ENCODE assay signal across 19 cellular contexts in genomic region chr17:32861979-32862378, GRCh38. TPM values are rescaled to one million over a fixed set of nuclear protein-coding genes. Genes with fewer than 3 reads are reported as not detected.
DNase-seq lines count a peak whose midpoint lies in the region; ATAC-seq, FAIRE-seq and TF ChIP-seq lines count a peak whose summit lies in the region.
"Had no signal": no experiment of that assay in that cellular context is flagged by ENCODE, and none has a peak within 500 bp of the region (broad histone marks: within the 10 kb centered on the region; RNA-seq: fewer than 3 reads in every experiment).

No MANE protein-coding gene starts in this region.

- peak overlapping the region; percentile 19; the same call in 1 of the 2 replicates for H3K4me2 ChIP-seq in K562 (ENCODE audit: insufficient read depth, low read length)
- H3K4me2 ChIP-seq: BLaER1 had no signal

- H3K27ac ChIP-seq in cardiac muscle cell (peak overlapping the region; percentile 14), K562 (ENCODE audit: extremely low read depth, low read depth, low read length) (peak overlapping the region; percentile 47; the same call in 1 of the 3 replicates), upper lobe of left lung (no peak overlapping the region)
- H3K27ac ChIP-seq: BLaER1, GM23248 had no signal

- CTCF ChIA-PET in K562 (lab: Yijun Ruan, JAX; ENCODE audit: low intra/inter-chr PET ratio): no interaction called here

- 5% methylated on average over 4 of the region's 4 CpGs for WGBS in K562 (ENCODE audit: insufficient coverage, low coverage, missing lambda C conversion rate)
- WGBS in upper lobe of left lung, 2 donors: 82 to 86% methylated on average over 4 of the region's 4 CpGs

- H2AFZ ChIP-seq in K562 (ENCODE audit: low read depth, low read length): no peak overlapping the region
- H2AFZ ChIP-seq: GM23248 had no signal

- TF ChIP-seq CTCF in cardiac muscle cell (IDR thresholded peaks at IDR 0.05; ENCODE audit: low read depth, low read length): no peak
- no peak for TF ChIP-seq CTCF in K562 (IDR thresholded peaks at IDR 0.05 in 2 of 3, conservative IDR thresholded peaks at IDR 0.05 in 1 of 3; ENCODE audit: insufficient read depth in 2 of 3, low read depth in 1 of 3, low read length in 3 of 3)
- no peak for TF ChIP-seq CTCF in mucosa of descending colon (IDR thresholded peaks at IDR 0.05)
- no peak for TF ChIP-seq CTCF in upper lobe of left lung (IDR thresholded peaks at IDR 0.05)

- H3K9me1 ChIP-seq in K562 (ENCODE audit: control insufficient read depth, insufficient read depth, low read length): no peaks in the 10 kb centered on the region

- no peaks in the 10 kb centered on the region for H4K20me1 ChIP-seq in K562 (replicated peaks; ENCODE audit: control insufficient read depth, insufficient read depth, low read length)
- H4K20me1 ChIP-seq: BLaER1 had no signal

- H3K4me1 ChIP-seq in cardiac muscle cell (ENCODE audit: low read depth) (peaks cover 30% of the 10 kb centered on the region), K562 (replicated peaks in 1 of 2; ENCODE audit: control insufficient read depth in 2 of 2, insufficient read depth in 2 of 2, low read length in 2 of 2) (peaks cover 16 to 58% of the 10 kb centered on the region in 2 experiments), mucosa of descending colon (ENCODE audit: low read depth) (peaks cover 18% of the 10 kb centered on the region), upper lobe of left lung (peaks cover 0 to 9% (median 0%) of the 10 kb centered on the region in 4 donors)
- H3K4me1 ChIP-seq: BLaER1 had no signal

- BruUV-seq in K562 (replicated peaks; lab: Mats Ljungman, UMichigan): no TSS peak

- DNase-seq in cardiac muscle cell (ENCODE audit: low read depth in 1 of 2, low spot score in 1 of 2) (no peak), cardiac septum (ENCODE audit: low spot score) (no peak), HT1080 (ENCODE audit: low read depth) (peak; percentile 9), K562 (ENCODE audit: extremely low read depth in 1 of 4, low spot score in 3 of 4) (peak in 1 of 4 experiments; percentile 52), mucosa of descending colon (no peak), NCI-H2227 treated with DMSO at 0.1 percent for 48 hours (lab: John Stamatoyannopoulos, UW) (no peak), NCI-H774 (lab: John Stamatoyannopoulos, UW) (no peak), upper lobe of left lung (no peak)
- DNase-seq: 8988T; AML-193; Calu3; CD4-positive, CD25-positive, alpha-beta regulatory T cell; DMS 273 treated with DMSO at 0.1 percent for 48 hours; DMS79 treated with DMSO at 0.1 percent for 48 hours; GM23248; H9; KBM-7 had no signal

- no peak overlapping the region for H3K4me3 ChIP-seq in cardiac muscle cell
- no peak overlapping the region for H3K4me3 ChIP-seq in K562
- H3K4me3 ChIP-seq in mucosa of descending colon: no peak overlapping the region
- H3K4me3 ChIP-seq in upper lobe of left lung: no peak overlapping the region
- H3K4me3 ChIP-seq: BLaER1, GM12878, GM23248 had no signal

- TF ChIP-seq RAD21 in K562 (CRISPR knock-in tag; conservative IDR thresholded peaks at IDR 0.05 in 1 of 2, IDR thresholded peaks at IDR 0.05 in 1 of 2): no peak

- peaks cover 86% of the 10 kb centered on the region for H3K79me2 ChIP-seq in K562 (ENCODE audit: control insufficient read depth, insufficient read depth, low read length)

- POLR2A ChIA-PET in K562 (lab: Yijun Ruan, JAX): interaction anchor here (0.7 to 4.9 kb wide), 2 partner anchors 13 to 16 kb away, joined by 4 to 51 read pairs; partner anchors contain the start of gene MYO1D

- intact Hi-C loops in cardiac septum (cut with DNase I): no loop called here
- intact Hi-C loops in K562 (cut with micrococcal nuclease): loop anchor here (5.0 kb wide), 1 partner anchor 45 kb away; no protein-coding TSS in a partner anchor
- intact Hi-C loops in mucosa of descending colon (cut with DNase I, micrococcal nuclease): no loop called here

- ATAC-seq in K562: peak; percentile 32; the same call in 1 of the 3 replicates
- ATAC-seq in mucosa of descending colon: peak; percentile 47
- no peak for ATAC-seq in upper lobe of left lung (ENCODE audit: low FRiP score in 2 of 2)
- ATAC-seq: GM12878 had no signal

- H3K27me3 ChIP-seq in cardiac muscle cell (no peaks in the 10 kb centered on the region), K562 (ENCODE audit: control insufficient read depth in 2 of 2, insufficient read depth in 2 of 2, low read length in 2 of 2) (no peaks in the 10 kb centered on the region), upper lobe of left lung (no peaks in the 10 kb centered on the region)
- H3K27me3 ChIP-seq: BLaER1 had no signal

- no peaks in the 10 kb centered on the region for H3K36me3 ChIP-seq in cardiac muscle cell
- no peaks in the 10 kb centered on the region for H3K36me3 ChIP-seq in K562 (ENCODE audit: control insufficient read depth, insufficient read depth, low read length)
- H3K36me3 ChIP-seq in mucosa of descending colon (ENCODE audit: low read depth): no peaks in the 10 kb centered on the region
- H3K36me3 ChIP-seq in upper lobe of left lung: no peaks in the 10 kb centered on the region
- H3K36me3 ChIP-seq: BLaER1 had no signal

- TF ChIP-seq EP300 in K562 (IDR thresholded peaks at IDR 0.05; ENCODE audit: low read length): no peak
- no peak for TF ChIP-seq EP300 in upper lobe of left lung (IDR thresholded peaks at IDR 0.05)

- TF ChIP-seq POLR2A in K562 (conservative IDR thresholded peaks at IDR 0.05): no peak
- TF ChIP-seq POLR2A in upper lobe of left lung (IDR thresholded peaks at IDR 0.05): no peak

- H3K9me3 ChIP-seq in cardiac muscle cell (ENCODE audit: low read depth) (no peaks in the 10 kb centered on the region), K562 (replicated peaks; ENCODE audit: control insufficient read depth, insufficient read depth, low read depth, low read length) (no peaks in the 10 kb centered on the region), mucosa of descending colon (no peaks in the 10 kb centered on the region), upper lobe of left lung (no peaks in the 10 kb centered on the region)
- H3K9me3 ChIP-seq: BLaER1 had no signal

- H3K9ac ChIP-seq in K562 (ENCODE audit: insufficient read depth in 1 of 2, low read depth in 2 of 2, low read length in 2 of 2): peak overlapping the region in 1 of 2 experiments; percentile 24; a peak in 1 of 4 replicates
- H3K9ac ChIP-seq: BLaER1, GM23248 had no signal

- in situ Hi-C loops in K562 (cut with MboI): no loop called here

- FAIRE-seq in K562 (lab: Jason Lieb, UNC): no peak
- FAIRE-seq: GM12878 had no signal

TF ChIP-seq in K562, 482 proteins besides CTCF, POLR2A, EP300 and RAD21:
- TF ChIP-seq HINFP (tag; conservative IDR thresholded peaks at IDR 0.05; ENCODE audit: low read depth) (no peak), ZNF239 (CRISPR knock-in tag; IDR thresholded peaks at IDR 0.05) (no peak), ARID1B (IDR thresholded peaks at IDR 0.05) (peak; percentile 10; the same call in 1 of the 2 replicates), FOSL1 (tag; conservative IDR thresholded peaks at IDR 0.05) (peak; percentile 44), CREM (IDR thresholded peaks at IDR 0.05; ENCODE audit: low read depth) (peak; percentile 75), EGR1 (conservative IDR thresholded peaks at IDR 0.05) (peak; percentile 42; the same call in 1 of the 2 replicates), ATF1 (CRISPR knock-in tag; IDR thresholded peaks at IDR 0.05) (no peak), ATF1 (tag; IDR thresholded peaks at IDR 0.05) (0 out of 2 replicates have a peak, but pooled peaks have one; percentile 36)

RNA-seq across cellular contexts. Expression of gene MYO1D, which starts 14.9 kb away (rescaled TPM):
- total RNA-seq in cardiac muscle cell (43.7 and 56.4 TPM in 2 replicates), cardiac septum (18.9 TPM), K562 (2014; rRNA removed) (34.9 and 39.5 TPM in 2 replicates), K562 (2014; rRNA removed; fragmentation: Illumina TruSeq; extraction: Trizol) (46.2 and 46.3 TPM in 2 replicates), K562 (2015; rRNA removed; fragmentation: Illumina TruSeq; extraction: Trizol) (44.6 and 45.4 TPM in 2 replicates), K562 (2021) (50.7 and 60.2 TPM in 2 replicates), mucosa of descending colon (100 to 1,000 TPM; 166 to 495 (median 256) TPM), upper lobe of left lung (100 to 1,000 TPM in 3 of 6 donors, 10 to 100 TPM in 3; 63.0 to 139 (median 91.9) TPM)
- polyA plus RNA-seq in cardiac muscle cell (30.3 and 34.3 TPM in 2 replicates), K562 (2011; rRNA removed) (26.4 and 71.2 TPM in 2 replicates), K562 (2014; fragmentation: Illumina TruSeq; extraction: Trizol) (50.3 and 68.1 TPM in 2 replicates), K562 (2014; fragmentation: Nextera tagmentation; extraction: Ambion mirVana) (1 to 10 TPM; 2.1 to 2.6 TPM), K562 (2014; rRNA removed) (30.5 and 31.0 TPM in 2 replicates)
- total RNA-seq in HT1080 (2014; rRNA removed; shearing (Covaris generic)): 2.6 and 4.5 TPM in 2 replicates
- 5.5 and 6.1 TPM in 2 replicates for polyA plus RNA-seq in HT1080 (2015; cell fraction: cytosol; rRNA removed)
- 12.1 and 15.8 TPM in 2 replicates for polyA plus RNA-seq in HT1080 (2015; cell fraction: nucleus; rRNA removed)
- 172 and 277 TPM in 2 replicates for total RNA-seq in K562 (2011; cell fraction: chromatin; rRNA removed; ENCODE audit: low replicate concordance)
- total RNA-seq in K562 (2011; cell fraction: nucleolus; rRNA removed): 94.2 and 97.4 TPM in 2 replicates
- 114 and 123 TPM in 2 replicates for total RNA-seq in K562 (2011; cell fraction: nucleoplasm; rRNA removed)
- polyA plus RNA-seq in K562 (2011; cell fraction: cytosol; rRNA removed): 26.0 and 47.6 TPM in 2 replicates
- polyA plus RNA-seq in K562 (2011; cell fraction: nucleus; rRNA removed): 20.8 and 29.6 TPM in 2 replicates
- polyA plus RNA-seq in K562 (2012): 52.4 and 65.3 TPM in 2 replicates
- 67.1 and 142 TPM in 2 replicates for polyA minus RNA-seq in K562 (2011; rRNA and poly(A)+ RNA removed)
- polyA minus RNA-seq in K562 (2011; cell fraction: cytosol; rRNA and poly(A)+ RNA removed): 34.9 and 59.8 TPM in 2 replicates
- polyA minus RNA-seq in K562 (2011; cell fraction: nucleus; rRNA and poly(A)+ RNA removed): 57.5 and 69.2 TPM in 2 replicates

Comparison
In these comparisons a context has a peak if more than half of its experiments do, and no peak if none do; other contexts are left out.
1. H3K27ac ChIP-seq: peak in cardiac muscle cell (single experiment) and K562 (single experiment); none in upper lobe of left lung (0 of 4).
2. ATAC-seq: peak in K562 (single experiment) and mucosa of descending colon (single experiment); none in upper lobe of left lung (0 of 2).